Comparison of ENCODE assay signal across 8 cellular contexts in the genomic region with DNA sequence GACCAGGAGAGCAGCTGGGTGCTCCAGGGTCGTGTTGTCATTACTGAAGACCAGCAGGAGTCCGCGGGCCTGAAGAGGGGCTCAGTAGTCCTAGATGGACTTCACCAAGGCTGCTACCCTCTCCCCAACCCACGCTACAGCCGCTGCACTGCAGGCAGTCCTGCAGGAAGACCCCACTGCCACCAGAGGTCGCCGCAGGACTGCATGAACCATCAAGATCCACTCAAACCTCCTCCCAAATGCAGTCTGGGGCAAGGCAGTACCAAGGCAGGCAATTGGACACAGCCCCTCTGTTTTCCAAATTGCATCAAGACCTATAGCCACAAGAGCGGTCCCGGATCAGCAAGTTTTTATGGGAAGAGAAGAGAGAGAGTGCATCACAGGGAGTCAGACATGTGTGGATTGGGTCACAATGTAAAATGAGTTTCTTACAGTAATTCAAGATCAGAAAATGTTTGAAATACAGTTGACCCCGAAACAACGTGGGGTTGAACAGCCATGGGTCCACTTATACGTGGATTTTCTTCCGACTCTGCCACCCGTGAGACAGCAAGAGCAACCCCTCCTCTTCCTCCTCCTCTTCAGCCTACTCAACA. TPM values are rescaled to one million over a fixed set of nuclear protein-coding genes. Genes with fewer than 3 reads are reported as not detected.
DNase-seq lines count a peak whose midpoint lies in the region; ATAC-seq and TF ChIP-seq lines count a peak whose summit lies in the region.

No MANE protein-coding gene starts in this region.

- DNase-seq in BE2C (peak; percentile 80), NCI-H2227 (lab: John Stamatoyannopoulos, UW; ENCODE audit: unreplicated experiment) (peak; percentile 73), choroid plexus epithelial cell (ENCODE audit: low read depth) (peak; percentile 88)
- DNase-seq in activated CD4-positive, alpha-beta T cell treated with anti-CD3 and anti-CD28 coated beads for 4 hours: peak; percentile 68 to 71
- DNase-seq in stimulated activated CD4-positive, alpha-beta T cell treated with anti-CD3 and anti-CD28 coated beads, TNF-alpha, amount 100 ng/mL, for 48 hours (ENCODE audit: low read depth in 3 of 3): peak; percentile 71 to 76 (median 74)

- no peaks in the 10 kb centered on the region for H3K9me3 ChIP-seq in BE2C
- H3K9me3 ChIP-seq in liver (ENCODE audit: control insufficient read depth in 4 of 4, low read length in 3 of 4): no peaks in the 10 kb centered on the region

- H3K4me3 ChIP-seq in BE2C (ENCODE audit: low read depth, low read length) (no peak overlapping the region), choroid plexus epithelial cell (ENCODE audit: low read depth, low read length) (no peak overlapping the region), liver (ENCODE audit: low read depth in 1 of 3, low read length in 3 of 3) (no peak overlapping the region)

- H3K36me3 ChIP-seq in BE2C (no peaks in the 10 kb centered on the region), liver (ENCODE audit: control insufficient read depth in 4 of 4, insufficient read depth in 3 of 4, low read depth in 1 of 4, low read length in 3 of 4) (no peaks in the 10 kb centered on the region)

- 25% methylated on average over 14 of the region's 14 CpGs for WGBS in liver

- TF ChIP-seq CTCF in BE2C (IDR thresholded peaks at IDR 0.05; ENCODE audit: low read depth, low read length) (peak; percentile 99), choroid plexus epithelial cell (conservative IDR thresholded peaks at IDR 0.05; ENCODE audit: low read depth, low read length) (peak; percentile 100), liver (IDR thresholded peaks at IDR 0.05; ENCODE audit: low read depth, low read length, missing input control) (peak; percentile 98)

- H3K9ac ChIP-seq in liver (ENCODE audit: low read depth in 1 of 2, low read length in 2 of 2): no peak overlapping the region

- ATAC-seq in GM18873 (IDR thresholded peaks at IDR 0.05; ENCODE audit: low FRiP score, unreplicated experiment): peak; percentile 61
- ATAC-seq in HG03103 (IDR thresholded peaks at IDR 0.05; ENCODE audit: low read depth, unreplicated experiment): peak; percentile 75

- peak; percentile 95 to 98 for TF ChIP-seq RAD21 in liver (IDR thresholded peaks at IDR 0.05)

- H3K27ac ChIP-seq in liver (ENCODE audit: low read depth in 1 of 2, low read length in 2 of 2): no peak overlapping the region

- H3K4me1 ChIP-seq in BE2C (no peaks in the 10 kb centered on the region), liver (ENCODE audit: control insufficient read depth in 4 of 4, insufficient read depth in 4 of 4, low read length in 3 of 4) (no peaks in the 10 kb centered on the region)

- H3K27me3 ChIP-seq in BE2C: no peaks in the 10 kb centered on the region
- H3K27me3 ChIP-seq in liver (ENCODE audit: control insufficient read depth in 4 of 4, insufficient read depth in 4 of 4, low read length in 3 of 4): no peaks in the 10 kb centered on the region

TF ChIP-seq in liver, 16 proteins besides CTCF, POLR2A, EP300 and RAD21:
- TF ChIP-seq EGR1 (IDR thresholded peaks at IDR 0.05; ENCODE audit: low read depth in 2 of 2) (no peak), SP1 (IDR thresholded peaks at IDR 0.05) (no peak), MAX (IDR thresholded peaks at IDR 0.05) (no peak), HNF4G (IDR thresholded peaks at IDR 0.05) (no peak), FOXA2 (IDR thresholded peaks at IDR 0.05) (no peak), NR2F2 (IDR thresholded peaks at IDR 0.05) (no peak), RXRA (IDR thresholded peaks at IDR 0.05) (no peak), GABPA (IDR thresholded peaks at IDR 0.05 in 1 of 2, conservative IDR thresholded peaks at IDR 0.05 in 1 of 2) (no peak), JUND (IDR thresholded peaks at IDR 0.05) (no peak), HNF4A (conservative IDR thresholded peaks at IDR 0.05) (no peak), FOXA1 (IDR thresholded peaks at IDR 0.05) (no peak), YY1 (IDR thresholded peaks at IDR 0.05) (no peak), TAF1 (conservative IDR thresholded peaks at IDR 0.05) (no peak)
- TF ChIP-seq, protein P1, sequence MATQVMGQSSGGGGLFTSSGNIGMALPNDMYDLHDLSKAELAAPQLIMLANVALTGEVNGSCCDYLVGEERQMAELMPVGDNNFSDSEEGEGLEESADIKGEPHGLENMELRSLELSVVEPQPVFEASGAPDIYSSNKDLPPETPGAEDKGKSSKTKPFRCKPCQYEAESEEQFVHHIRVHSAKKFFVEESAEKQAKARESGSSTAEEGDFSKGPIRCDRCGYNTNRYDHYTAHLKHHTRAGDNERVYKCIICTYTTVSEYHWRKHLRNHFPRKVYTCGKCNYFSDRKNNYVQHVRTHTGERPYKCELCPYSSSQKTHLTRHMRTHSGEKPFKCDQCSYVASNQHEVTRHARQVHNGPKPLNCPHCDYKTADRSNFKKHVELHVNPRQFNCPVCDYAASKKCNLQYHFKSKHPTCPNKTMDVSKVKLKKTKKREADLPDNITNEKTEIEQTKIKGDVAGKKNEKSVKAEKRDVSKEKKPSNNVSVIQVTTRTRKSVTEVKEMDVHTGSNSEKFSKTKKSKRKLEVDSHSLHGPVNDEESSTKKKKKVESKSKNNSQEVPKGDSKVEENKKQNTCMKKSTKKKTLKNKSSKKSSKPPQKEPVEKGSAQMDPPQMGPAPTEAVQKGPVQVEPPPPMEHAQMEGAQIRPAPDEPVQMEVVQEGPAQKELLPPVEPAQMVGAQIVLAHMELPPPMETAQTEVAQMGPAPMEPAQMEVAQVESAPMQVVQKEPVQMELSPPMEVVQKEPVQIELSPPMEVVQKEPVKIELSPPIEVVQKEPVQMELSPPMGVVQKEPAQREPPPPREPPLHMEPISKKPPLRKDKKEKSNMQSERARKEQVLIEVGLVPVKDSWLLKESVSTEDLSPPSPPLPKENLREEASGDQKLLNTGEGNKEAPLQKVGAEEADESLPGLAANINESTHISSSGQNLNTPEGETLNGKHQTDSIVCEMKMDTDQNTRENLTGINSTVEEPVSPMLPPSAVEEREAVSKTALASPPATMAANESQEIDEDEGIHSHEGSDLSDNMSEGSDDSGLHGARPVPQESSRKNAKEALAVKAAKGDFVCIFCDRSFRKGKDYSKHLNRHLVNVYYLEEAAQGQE (IDR thresholded peaks at IDR 0.05): no peak
- TF ChIP-seq, protein P2, sequence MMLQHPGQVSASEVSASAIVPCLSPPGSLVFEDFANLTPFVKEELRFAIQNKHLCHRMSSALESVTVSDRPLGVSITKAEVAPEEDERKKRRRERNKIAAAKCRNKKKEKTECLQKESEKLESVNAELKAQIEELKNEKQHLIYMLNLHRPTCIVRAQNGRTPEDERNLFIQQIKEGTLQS (IDR thresholded peaks at IDR 0.05): no peak
- TF ChIP-seq, protein P3, sequence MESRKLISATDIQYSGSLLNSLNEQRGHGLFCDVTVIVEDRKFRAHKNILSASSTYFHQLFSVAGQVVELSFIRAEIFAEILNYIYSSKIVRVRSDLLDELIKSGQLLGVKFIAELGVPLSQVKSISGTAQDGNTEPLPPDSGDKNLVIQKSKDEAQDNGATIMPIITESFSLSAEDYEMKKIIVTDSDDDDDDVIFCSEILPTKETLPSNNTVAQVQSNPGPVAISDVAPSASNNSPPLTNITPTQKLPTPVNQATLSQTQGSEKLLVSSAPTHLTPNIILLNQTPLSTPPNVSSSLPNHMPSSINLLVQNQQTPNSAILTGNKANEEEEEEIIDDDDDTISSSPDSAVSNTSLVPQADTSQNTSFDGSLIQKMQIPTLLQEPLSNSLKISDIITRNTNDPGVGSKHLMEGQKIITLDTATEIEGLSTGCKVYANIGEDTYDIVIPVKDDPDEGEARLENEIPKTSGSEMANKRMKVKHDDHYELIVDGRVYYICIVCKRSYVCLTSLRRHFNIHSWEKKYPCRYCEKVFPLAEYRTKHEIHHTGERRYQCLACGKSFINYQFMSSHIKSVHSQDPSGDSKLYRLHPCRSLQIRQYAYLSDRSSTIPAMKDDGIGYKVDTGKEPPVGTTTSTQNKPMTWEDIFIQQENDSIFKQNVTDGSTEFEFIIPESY (IDR thresholded peaks at IDR 0.05): no peak

RNA-seq across cellular contexts. Expression of gene DZIP1L, which starts 46.7 kb away (rescaled TPM):
- 1.9 TPM for polyA plus RNA-seq in BE2C (2012; ENCODE audit: insufficient read depth, insufficient read length, low read depth)
- total RNA-seq in liver: 1 to 10 TPM; 1.6 to 5.9 TPM
- polyA plus RNA-seq in liver: under 1 TPM; 0.62 to 0.89 TPM

RNA-seq across cellular contexts. Expression of gene CLDN18, which starts 58.7 kb away (rescaled TPM):
- polyA plus RNA-seq in BE2C (2012; ENCODE audit: insufficient read depth, insufficient read length, low read depth): not detected
- total RNA-seq in liver: not detected
- under 1 TPM in 1 of 2 donors, not detected in 1; 0.06 TPM for polyA plus RNA-seq in liver
